Comparison of ENCODE assay signal across 10 cellular contexts in the genomic region with DNA sequence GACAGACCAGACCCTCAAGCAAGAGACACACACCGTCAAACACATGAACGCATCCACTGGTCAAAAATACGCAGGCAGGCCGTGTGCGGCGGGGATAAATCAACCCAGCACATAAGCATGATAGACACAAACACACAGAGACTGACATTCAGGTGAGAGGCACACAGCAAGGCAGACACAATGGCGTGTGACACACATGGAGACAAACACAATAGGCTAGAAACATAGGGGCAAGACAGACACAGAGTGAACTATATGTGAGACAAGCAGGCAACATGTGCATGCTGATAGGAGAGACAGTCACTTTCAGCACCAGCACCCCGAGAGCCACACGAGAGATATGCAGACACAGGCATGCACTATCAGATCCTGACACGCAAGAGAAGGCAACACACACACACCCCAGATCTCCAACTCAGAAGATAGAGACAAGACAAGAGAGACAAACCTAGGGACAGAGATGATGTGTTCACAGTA. TPM values are rescaled to one million over a fixed set of nuclear protein-coding genes. Genes with fewer than 3 reads are reported as not detected.
DNase-seq lines count a peak whose midpoint lies in the region; ATAC-seq, FAIRE-seq and TF ChIP-seq lines count a peak whose summit lies in the region.
"Had no signal": no experiment of that assay in that cellular context is flagged by ENCODE, and none has a peak within 500 bp of the region (broad histone marks: within the 10 kb centered on the region; RNA-seq: fewer than 3 reads in every experiment).

No MANE protein-coding gene starts in this region.

- H2BK120ac ChIP-seq in H1 (replicated peaks; ENCODE audit: low read depth, low read length) = no peak overlapping the region

- FAIRE-seq in H1 (lab: Jason Lieb, UNC) = no peak

- no peak overlapping the region for H3K56ac ChIP-seq in H1 (replicated peaks; ENCODE audit: insufficient read length, low read depth, low read length)

- H2BK5ac ChIP-seq in H1 (ENCODE audit: low read depth, low read length) = peak overlapping the region; percentile 82; the same call in 1 of the 2 replicates

- H4K20me1 ChIP-seq in OCI-LY3 (ENCODE audit: insufficient read depth, low read length) (no peaks in the 10 kb centered on the region), H1 (replicated peaks in 1 of 2; ENCODE audit: control insufficient read depth in 1 of 2, insufficient read depth in 2 of 2, low read length in 2 of 2) (peaks cover 0 to 1% of the 10 kb centered on the region in 2 experiments)

- peak overlapping the region; percentile 34 for H3K4ac ChIP-seq in H1 (replicated peaks; ENCODE audit: insufficient read length, low read depth, low read length)

- peak overlapping the region; percentile 84 for H3K27ac ChIP-seq in CD8-positive, alpha-beta memory T cell (ENCODE audit: low read depth, low read length)
- H3K27ac ChIP-seq in OCI-LY3 (ENCODE audit: low read length) (peak overlapping the region; percentile 93), H1 (ENCODE audit: low read depth, low read length) (no peak overlapping the region)

- H3K9me3 ChIP-seq in CD8-positive, alpha-beta memory T cell (ENCODE audit: low read length) = no peaks in the 10 kb centered on the region
- H3K9me3 ChIP-seq in OCI-LY3 (ENCODE audit: insufficient read depth, low read length) (no peaks in the 10 kb centered on the region), H1 (ENCODE audit: insufficient read depth in 2 of 2, low read depth in 1 of 2, low read length in 1 of 2) (no peaks in the 10 kb centered on the region)

- H2AK5ac ChIP-seq in H1 (ENCODE audit: low read depth, low read length) = peak overlapping the region; percentile 99

- no peaks in the 10 kb centered on the region for H3K27me3 ChIP-seq in CD8-positive, alpha-beta memory T cell (ENCODE audit: insufficient read depth, low read length, poor library complexity, severe bottlenecking)
- no peaks in the 10 kb centered on the region for H3K27me3 ChIP-seq in OCI-LY3 (ENCODE audit: low read depth, low read length)
- no peaks in the 10 kb centered on the region for H3K27me3 ChIP-seq in H1 (replicated peaks in 1 of 4; ENCODE audit: control insufficient read depth in 3 of 4, extremely low read depth in 1 of 4, insufficient read depth in 3 of 4, low read length in 3 of 4)

- peaks cover 0 to 1% (median 0%) of the 10 kb centered on the region in 3 donors for H3K36me3 Mint-ChIP-seq in CD8-positive, alpha-beta memory T cell

- no peak for TF ChIP-seq POLR2A in H1 (IDR thresholded peaks at IDR 0.05; ENCODE audit: control extremely low read depth in 1 of 2, low read depth in 2 of 2, low read length in 2 of 2)

- no peak overlapping the region for H3K27ac Mint-ChIP-seq in CD8-positive, alpha-beta memory T cell

- H3K14ac ChIP-seq in H1 (ENCODE audit: insufficient read length) = no peak overlapping the region

- TF ChIP-seq CTCF in OCI-LY3 (IDR thresholded peaks at IDR 0.05; ENCODE audit: low read depth, low read length) = no peak
- no peak for TF ChIP-seq CTCF in H1 (IDR thresholded peaks at IDR 0.05; ENCODE audit: control extremely low read depth in 1 of 3, insufficient read depth in 1 of 3, low read depth in 1 of 3, low read length in 3 of 3)

- no peaks in the 10 kb centered on the region for H3K9me3 Mint-ChIP-seq in CD8-positive, alpha-beta memory T cell

- H3K79me1 ChIP-seq in H1 (ENCODE audit: low read depth, low read length) = no peaks in the 10 kb centered on the region; the same call in 1 of the 2 replicates

- H3K23ac ChIP-seq in H1 (ENCODE audit: insufficient read length) = no peak overlapping the region

- POLR2A ChIA-PET in CD8-positive, alpha-beta memory T cell (lab: Charles Lee) = no interaction called here
- POLR2A ChIA-PET in H1 (lab: Charles Lee; ENCODE audit: partially characterized antibody) = interaction anchor here (16.6 kb wide), 1 partner anchor 13 kb away, joined by 317 read pairs; a partner anchor contains a TSS

- peaks cover 63% of the 10 kb centered on the region for H3K4me1 ChIP-seq in CD8-positive, alpha-beta memory T cell (ENCODE audit: insufficient read depth, low read length)
- H3K4me1 ChIP-seq in OCI-LY3 (ENCODE audit: low read length) = peaks cover 80% of the 10 kb centered on the region
- peaks cover 16 to 32% (median 20%) of the 10 kb centered on the region in 4 experiments for H3K4me1 ChIP-seq in H1 (replicated peaks in 1 of 4; ENCODE audit: control insufficient read depth in 3 of 4, insufficient read depth in 4 of 4, low read length in 3 of 4)

- H3K9ac ChIP-seq in OCI-LY3 (ENCODE audit: low read length) (peak overlapping the region; percentile 85), H1 (replicated peaks in 1 of 4; ENCODE audit: extremely low read depth in 1 of 4, low read depth in 3 of 4, low read length in 3 of 4) (no peak overlapping the region)

- H3K4me2 ChIP-seq in OCI-LY3 (ENCODE audit: low read length) (peak overlapping the region; percentile 99), H1 (ENCODE audit: insufficient read depth in 1 of 2, low read depth in 2 of 2, low read length in 2 of 2) (no peak overlapping the region; a peak in 1 of 4 replicates)

- peak overlapping the region; percentile 2; the same call in 1 of the 2 replicates for H3K18ac ChIP-seq in H1 (ENCODE audit: extremely low read depth, low read length)

- H3K79me2 ChIP-seq in OCI-LY3 (ENCODE audit: low read length) (peaks cover 8% of the 10 kb centered on the region), H1 (ENCODE audit: control insufficient read depth in 1 of 2, insufficient read depth in 2 of 2, low read length in 2 of 2) (no peaks in the 10 kb centered on the region)

- intact Hi-C loops in posterior vena cava (cut with DNase I) = no loop called here

- H2BK12ac ChIP-seq in H1 (ENCODE audit: low read depth, low read length) = peak overlapping the region; percentile 99

- WGBS in H1 (ENCODE audit: extremely low coverage in 1 of 2, insufficient coverage in 1 of 2, insufficient read length in 1 of 2, insufficient replicate concordance in 2 of 2, low coverage in 1 of 2, low lambda C conversion rate in 2 of 2, missing lambda C conversion rate in 1 of 2), 2 experiments = 95% methylated on average over 10 of the region's 10 CpGs; no CpG with 5 or more reads in 1 of the 2 experiments

- peaks cover 16% of the 10 kb centered on the region; the same call in 1 of the 2 replicates for H3K23me2 ChIP-seq in H1 (ENCODE audit: low read depth, low read length)

- H2BK15ac ChIP-seq in H1 (ENCODE audit: low read length) = peak overlapping the region; percentile 99

- peak overlapping the region; percentile 95 for H2BK20ac ChIP-seq in H1 (ENCODE audit: low read length)

- H4K91ac ChIP-seq in H1 (replicated peaks; ENCODE audit: insufficient read length, low read length) = peak overlapping the region; percentile 52

- DNase-seq in CD8-positive, alpha-beta memory T cell = peak in 2 of 5 donors; percentile 37 to 70
- DNase-seq in H1 (ENCODE audit: low read depth in 1 of 2, low spot score in 2 of 2) (no peak), posterior vena cava (ENCODE audit: low spot score) (peak; percentile 43), NCI-H526 treated with DMSO at 0.1 percent for 48 hours (lab: John Stamatoyannopoulos, UW) (no peak), foreskin melanocyte (no peak), NCI-H446 treated with DMSO at 0.1 percent for 48 hours (lab: John Stamatoyannopoulos, UW) (no peak)
- DNase-seq: NCI-H446 had no signal

- H3K4me3 ChIP-seq in CD8-positive, alpha-beta memory T cell (ENCODE audit: low read length) = no peak overlapping the region
- H3K4me3 ChIP-seq in OCI-LY3 (ENCODE audit: low read length) (peak overlapping the region; percentile 79; the same call in 1 of the 2 replicates), H1 (ENCODE audit: extremely low read depth in 1 of 4, insufficient read depth in 2 of 4, low read depth in 3 of 4, low read length in 4 of 4) (no peak overlapping the region)

- no peaks in the 10 kb centered on the region for H3K36me3 ChIP-seq in CD8-positive, alpha-beta memory T cell (ENCODE audit: insufficient read depth, low read length)
- H3K36me3 ChIP-seq in OCI-LY3 (replicated peaks; ENCODE audit: low read depth, low read length) (no peaks in the 10 kb centered on the region), H1 (ENCODE audit: control insufficient read depth in 2 of 4, insufficient read depth in 4 of 4, low read length in 3 of 4) (no peaks in the 10 kb centered on the region)

- TF ChIP-seq EP300 in H1 (IDR thresholded peaks at IDR 0.05; ENCODE audit: borderline replicate concordance in 1 of 2, low read depth in 2 of 2, low read length in 2 of 2) = no peak

- H4K5ac ChIP-seq in H1 (ENCODE audit: insufficient read length, low read depth, low read length) = no peak overlapping the region

- no peak for TF ChIP-seq RAD21 in H1 (IDR thresholded peaks at IDR 0.05 in 1 of 2, conservative IDR thresholded peaks at IDR 0.05 in 1 of 2; ENCODE audit: low read depth in 2 of 2, low read length in 2 of 2)

- no peak overlapping the region for H4K8ac ChIP-seq in H1 (ENCODE audit: extremely low read depth, insufficient read depth, low read length)

- ATAC-seq in GM19328 (IDR thresholded peaks at IDR 0.05; ENCODE audit: unreplicated experiment) = no peak

- peaks cover 21 to 37% (median 25%) of the 10 kb centered on the region in 3 donors for H3K4me1 Mint-ChIP-seq in CD8-positive, alpha-beta memory T cell

- CTCF ChIA-PET in CD8-positive, alpha-beta memory T cell (lab: Charles Lee) = interaction anchor here (1.3 to 16.3 kb wide), 2 partner anchors 12 to 18 kb away, joined by 4 to 483 read pairs; a partner anchor contains a TSS
- CTCF ChIA-PET in H1 (lab: Charles Lee; ENCODE audit: partially characterized antibody) = interaction anchor here (9.3 kb wide), 1 partner anchor 11 kb away, joined by 277 read pairs; a partner anchor contains a TSS

- H3K4me3 Mint-ChIP-seq in CD8-positive, alpha-beta memory T cell = no peak overlapping the region

- H3K27me3 Mint-ChIP-seq in CD8-positive, alpha-beta memory T cell = peaks cover 0 to under 1% of the 10 kb centered on the region in 2 donors

- H2AFZ ChIP-seq in OCI-LY3 (ENCODE audit: low read depth, low read length) (no peak overlapping the region), H1 (ENCODE audit: low read length) (no peak overlapping the region)

RNA-seq across cellular contexts. Expression of a gene that starts 6.9 kb away (rescaled TPM):
- total RNA-seq in CD8-positive, alpha-beta memory T cell = 100 to 1,000 TPM; 249 to 259 TPM
- 1,529 TPM for polyA plus RNA-seq in CD8-positive, alpha-beta memory T cell
- total RNA-seq in H1 (2021; fragmentation: NEBNext Ultra II Directional; extraction: Animal tissue kit (Norgen Biotek cat#: 25700)) = 7.4 and 8.6 TPM in 2 replicates
- polyA plus RNA-seq in H1 (2011; rRNA removed) = 10.0 and 14.1 TPM in 2 replicates
- 9.2 TPM for polyA plus RNA-seq in H1 (2011; cell fraction: cytosol; rRNA removed)
- polyA plus RNA-seq in H1 (2011; cell fraction: nucleus; rRNA removed) = 12.1 TPM
- 4.8 to 7.1 TPM (median 5.6 TPM) in 4 replicates for polyA plus RNA-seq in H1 (2012, experiment 1 of 2)
- 5.9 TPM for polyA plus RNA-seq in H1 (2012, experiment 2 of 2)
- polyA plus RNA-seq in H1 (2013, experiment 1 of 2) = 6.9 TPM
- 6.5 TPM for polyA plus RNA-seq in H1 (2013, experiment 2 of 2)
- polyA minus RNA-seq in H1 (2011; rRNA and poly(A)+ RNA removed) = 1.8 TPM in 2 replicates
- polyA minus RNA-seq in H1 (2011; cell fraction: cytosol; rRNA and poly(A)+ RNA removed) = 8.7 TPM
- polyA minus RNA-seq in H1 (2011; cell fraction: nucleus; rRNA and poly(A)+ RNA removed) = 21.3 TPM
- 100 to 1,000 TPM; 193 to 418 TPM for total RNA-seq in posterior vena cava

RNA-seq across cellular contexts. Expression of a gene that starts 9.1 kb away (rescaled TPM):
- total RNA-seq in CD8-positive, alpha-beta memory T cell = 10 to 100 TPM in 1 of 2 experiments, 1 to 10 TPM in 1; 9.8 to 11.4 TPM
- polyA plus RNA-seq in CD8-positive, alpha-beta memory T cell = 2.9 TPM
- 59.3 and 63.2 TPM in 2 replicates for total RNA-seq in H1 (2021; fragmentation: NEBNext Ultra II Directional; extraction: Animal tissue kit (Norgen Biotek cat#: 25700))
- polyA plus RNA-seq in H1 (2011; rRNA removed) = 23.8 and 39.2 TPM in 2 replicates
- polyA plus RNA-seq in H1 (2011; cell fraction: cytosol; rRNA removed) = 52.1 TPM
- polyA plus RNA-seq in H1 (2011; cell fraction: nucleus; rRNA removed) = 124 TPM
- polyA plus RNA-seq in H1 (2012, experiment 1 of 2) = 72.5 to 107 TPM (median 96.5 TPM) in 4 replicates
- polyA plus RNA-seq in H1 (2012, experiment 2 of 2) = 35.9 TPM
- 47.5 TPM for polyA plus RNA-seq in H1 (2013, experiment 1 of 2)
- 40.1 TPM for polyA plus RNA-seq in H1 (2013, experiment 2 of 2)
- polyA minus RNA-seq in H1 (2011; rRNA and poly(A)+ RNA removed) = 25.1 and 27.9 TPM in 2 replicates
- 17.9 TPM for polyA minus RNA-seq in H1 (2011; cell fraction: cytosol; rRNA and poly(A)+ RNA removed)
- 50.3 TPM for polyA minus RNA-seq in H1 (2011; cell fraction: nucleus; rRNA and poly(A)+ RNA removed)
- total RNA-seq in posterior vena cava = 10 to 100 TPM; 20.2 to 21.7 TPM

RNA-seq across cellular contexts. Expression of a gene that starts 17.2 kb away (rescaled TPM):
- 100 to 1,000 TPM; 183 to 184 TPM for total RNA-seq in CD8-positive, alpha-beta memory T cell
- polyA plus RNA-seq in CD8-positive, alpha-beta memory T cell = 257 TPM
- 380 and 404 TPM in 2 replicates for total RNA-seq in H1 (2021; fragmentation: NEBNext Ultra II Directional; extraction: Animal tissue kit (Norgen Biotek cat#: 25700))
- 748 and 904 TPM in 2 replicates for polyA plus RNA-seq in H1 (2011; rRNA removed)
- polyA plus RNA-seq in H1 (2011; cell fraction: cytosol; rRNA removed) = 586 TPM
- 569 TPM for polyA plus RNA-seq in H1 (2011; cell fraction: nucleus; rRNA removed)
- polyA plus RNA-seq in H1 (2012, experiment 1 of 2) = 543 to 655 TPM (median 640 TPM) in 4 replicates
- 855 TPM for polyA plus RNA-seq in H1 (2012, experiment 2 of 2)
- polyA plus RNA-seq in H1 (2013, experiment 1 of 2) = 237 TPM
- 231 TPM for polyA plus RNA-seq in H1 (2013, experiment 2 of 2)
- polyA minus RNA-seq in H1 (2011; rRNA and poly(A)+ RNA removed) = 210 and 286 TPM in 2 replicates
- polyA minus RNA-seq in H1 (2011; cell fraction: cytosol; rRNA and poly(A)+ RNA removed) = 286 TPM
- polyA minus RNA-seq in H1 (2011; cell fraction: nucleus; rRNA and poly(A)+ RNA removed) = 120 TPM
- 100 to 1,000 TPM; 126 to 130 TPM for total RNA-seq in posterior vena cava

RNA-seq across cellular contexts. Expression of a gene that starts 17.4 kb away (rescaled TPM):
- total RNA-seq in CD8-positive, alpha-beta memory T cell = 10 to 100 TPM; 24.6 to 31.0 TPM
- not detected for polyA plus RNA-seq in CD8-positive, alpha-beta memory T cell
- total RNA-seq in H1 (2021; fragmentation: NEBNext Ultra II Directional; extraction: Animal tissue kit (Norgen Biotek cat#: 25700)) = 41.3 and 42.3 TPM in 2 replicates
- polyA plus RNA-seq in H1 (2011; rRNA removed) = 3.4 and 8.2 TPM in 2 replicates
- 0.57 TPM for polyA plus RNA-seq in H1 (2011; cell fraction: cytosol; rRNA removed)
- 0.21 TPM for polyA plus RNA-seq in H1 (2011; cell fraction: nucleus; rRNA removed)
- polyA plus RNA-seq in H1 (2012, experiment 1 of 2) = 9.7 to 60.5 TPM (median 32.8 TPM) in 4 replicates
- 11.1 TPM for polyA plus RNA-seq in H1 (2012, experiment 2 of 2)
- polyA plus RNA-seq in H1 (2013, experiment 1 of 2) = 20.3 TPM
- polyA plus RNA-seq in H1 (2013, experiment 2 of 2) = 24.5 TPM
- 4.4 and 10.5 TPM in 2 replicates for polyA minus RNA-seq in H1 (2011; rRNA and poly(A)+ RNA removed)
- not detected for polyA minus RNA-seq in H1 (2011; cell fraction: cytosol; rRNA and poly(A)+ RNA removed)
- polyA minus RNA-seq in H1 (2011; cell fraction: nucleus; rRNA and poly(A)+ RNA removed) = not detected
- total RNA-seq in posterior vena cava = 1 to 10 TPM in 1 of 2 donors, under 1 TPM in 1; 1.00 to 1.6 TPM
- total RNA-seq: glomerular endothelial cell had no signal

RNA-seq across cellular contexts. Expression of a gene that starts 22.0 kb away (rescaled TPM):
- total RNA-seq in CD8-positive, alpha-beta memory T cell = 10 to 100 TPM; 51.5 to 62.4 TPM
- polyA plus RNA-seq in CD8-positive, alpha-beta memory T cell = 24.1 TPM
- 67.5 and 67.9 TPM in 2 replicates for total RNA-seq in H1 (2021; fragmentation: NEBNext Ultra II Directional; extraction: Animal tissue kit (Norgen Biotek cat#: 25700))
- 120 and 141 TPM in 2 replicates for polyA plus RNA-seq in H1 (2011; rRNA removed)
- polyA plus RNA-seq in H1 (2011; cell fraction: cytosol; rRNA removed) = 161 TPM
- polyA plus RNA-seq in H1 (2011; cell fraction: nucleus; rRNA removed) = 134 TPM
- 81.7 to 123 TPM (median 102 TPM) in 4 replicates for polyA plus RNA-seq in H1 (2012, experiment 1 of 2)
- polyA plus RNA-seq in H1 (2012, experiment 2 of 2) = 95.9 TPM
- polyA plus RNA-seq in H1 (2013, experiment 1 of 2) = 35.1 TPM
- polyA plus RNA-seq in H1 (2013, experiment 2 of 2) = 33.3 TPM
- 103 and 105 TPM in 2 replicates for polyA minus RNA-seq in H1 (2011; rRNA and poly(A)+ RNA removed)
- 52.5 TPM for polyA minus RNA-seq in H1 (2011; cell fraction: cytosol; rRNA and poly(A)+ RNA removed)
- 32.0 TPM for polyA minus RNA-seq in H1 (2011; cell fraction: nucleus; rRNA and poly(A)+ RNA removed)
- 1 to 10 TPM; 4.3 to 5.1 TPM for total RNA-seq in posterior vena cava

Comparison
In these comparisons a context has a peak if more than half of its experiments do, and no peak if none do; other contexts are left out.
1. RNA of a gene that starts 6.9 kb away (total RNA-seq): 193 to 418 TPM in posterior vena cava and 249 to 259 TPM in CD8-positive, alpha-beta memory T cell; 7.4 to 8.6 TPM in H1; every median in the first group is over 10 times any median in the second.